ENCODE assay signal across 8 cellular contexts in the genomic region with DNA sequence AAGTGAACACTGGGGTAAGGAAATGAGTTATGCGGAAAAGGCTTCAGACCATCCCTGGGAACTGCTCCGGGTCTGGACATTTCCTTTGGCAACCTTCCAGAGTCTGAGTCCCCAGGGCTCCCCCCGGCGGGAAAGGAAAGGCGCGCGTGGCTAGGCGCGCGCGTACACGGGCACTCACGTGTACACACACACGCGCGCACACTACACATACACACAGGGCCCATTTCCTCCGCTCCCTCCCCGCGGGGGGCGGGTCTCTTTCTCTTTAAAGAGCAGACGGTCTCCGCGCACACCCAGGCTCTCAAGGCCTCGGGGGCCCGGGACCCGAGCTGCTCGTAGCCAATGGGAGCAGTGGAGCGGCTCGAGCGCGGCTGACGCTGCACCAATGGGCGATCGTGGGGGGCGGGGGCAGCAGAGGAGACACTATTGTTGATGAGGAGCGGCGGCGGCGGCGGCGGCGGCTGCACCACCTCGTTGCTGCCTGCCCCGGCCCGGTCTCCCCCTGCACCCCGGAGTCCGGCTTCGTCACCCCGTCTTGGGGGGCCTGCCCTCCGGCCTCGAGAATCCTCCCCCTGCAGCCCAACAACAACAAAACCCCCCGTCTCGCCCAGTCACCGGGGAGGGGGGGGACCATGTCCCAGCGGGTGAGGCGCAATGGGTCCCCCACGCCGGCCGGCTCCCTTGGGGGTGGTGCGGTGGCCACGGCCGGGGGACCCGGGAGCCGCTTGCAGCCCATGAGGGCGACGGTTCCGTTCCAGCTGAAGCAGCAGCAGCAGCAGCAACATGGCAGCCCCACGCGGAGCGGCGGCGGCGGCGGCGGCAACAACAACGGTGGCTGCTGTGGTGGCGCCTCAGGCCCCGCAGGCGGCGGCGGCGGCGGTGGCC.
DNase-seq lines count a peak whose midpoint lies in the region; ATAC-seq and FAIRE-seq lines count a peak whose summit lies in the region.

A gene (plus strand): TSS at position 414 of the 885 bp plus-strand sequence. CDS start 219 bp downstream, at position 633.

- ATAC-seq in GM19324 (IDR thresholded peaks at IDR 0.05; ENCODE audit: low FRiP score, unreplicated experiment) (peak; percentile 93), HG03460 (IDR thresholded peaks at IDR 0.05; ENCODE audit: unreplicated experiment) (peak; percentile 91)

- H3K4me1 ChIP-seq in BLaER1 = peaks cover 28% of the 10 kb centered on the region

- H3K9ac ChIP-seq in BLaER1 = peak within 1 kb of the TSS; percentile 94

- peak within 1 kb of the TSS; percentile 95 for H3K27ac ChIP-seq in BLaER1

- FAIRE-seq in colon (lab: Jason Lieb, UNC) = peak; percentile 53

- H3K9me3 ChIP-seq in BLaER1 = peaks cover 13% of the 10 kb centered on the region; the same call in 1 of the 2 replicates

- 0 out of 2 replicates have a peak, but pooled peaks cover 7% of the 10 kb centered on the region for H4K20me1 ChIP-seq in BLaER1

- peaks cover 14% of the 10 kb centered on the region; the same call in 1 of the 2 replicates for H3K36me3 ChIP-seq in BLaER1

- DNase-seq in NCI-H524 treated with DMSO at 0.1 percent for 48 hours (lab: John Stamatoyannopoulos, UW) (peak; percentile 82), kidney tubule cell (ENCODE audit: low spot score) (peak; percentile 98)
- peak; percentile 98 to 99 for DNase-seq in activated CD4-positive, alpha-beta T cell treated with anti-CD3 and anti-CD28 coated beads for 4 hours
- DNase-seq in stimulated activated CD4-positive, alpha-beta T cell treated with anti-CD3 and anti-CD28 coated beads, Interleukin-1b, Interleukin-23, amount 100 ng/mL, for 1 hour (ENCODE audit: low read depth in 2 of 2) = peak; percentile 93

- H3K4me3 ChIP-seq in BLaER1 = peak within 1 kb of the TSS; percentile 99

- no peaks in the 10 kb centered on the region for H3K27me3 ChIP-seq in BLaER1

- peak within 1 kb of the TSS; percentile 72 for H3K4me2 ChIP-seq in BLaER1

Comparison
In these comparisons a context has a peak if more than half of its experiments do, and no peak if none do; other contexts are left out.
1. Peak in every context shown above with its lines: DNase-seq, ATAC-seq, H3K4me3 ChIP-seq and H3K27ac ChIP-seq.